8 cellular contexts compared by ENCODE assay signal in genomic region chr5:114449836-114450515, GRCh38.
DNase-seq lines count a peak whose midpoint lies in the region; ATAC-seq and TF ChIP-seq lines count a peak whose summit lies in the region.

No MANE protein-coding gene starts in this region.

- TF ChIP-seq CTCF in CD4-positive, alpha-beta T cell (IDR thresholded peaks at IDR 0.05): peak; percentile 32
- TF ChIP-seq CTCF in nephron progenitor cell (IDR thresholded peaks at IDR 0.05) (peak; percentile 76), tibial nerve (IDR thresholded peaks at IDR 0.05) (peak; percentile 57 to 81 (median 69))

- H3K27me3 Mint-ChIP-seq in CD4-positive, alpha-beta T cell: peaks cover 6% of the 10 kb centered on the region
- H3K27me3 Mint-ChIP-seq in activated CD4-positive, alpha-beta memory T cell treated with anti-CD3 and anti-CD28 coated beads for 36 hours: peaks cover 4% of the 10 kb centered on the region
- H3K27me3 Mint-ChIP-seq in nephron progenitor cell (ENCODE audit: low read depth, poor library complexity): peaks cover 26% of the 10 kb centered on the region

- H3K4me1 Mint-ChIP-seq in CD4-positive, alpha-beta T cell (ENCODE audit: low read depth): no peaks in the 10 kb centered on the region
- H3K4me1 Mint-ChIP-seq in activated CD4-positive, alpha-beta memory T cell treated with anti-CD3 and anti-CD28 coated beads for 36 hours (ENCODE audit: low read depth): peaks cover 4% of the 10 kb centered on the region
- H3K4me1 Mint-ChIP-seq in nephron progenitor cell: peaks cover 32% of the 10 kb centered on the region

- peak in 3 of 10 experiments; percentile 6 to 9 (median 6) for DNase-seq in CD4-positive, alpha-beta T cell
- DNase-seq in NCI-H2227 (lab: John Stamatoyannopoulos, UW; ENCODE audit: unreplicated experiment) (peak; percentile 28), fibroblast of gingiva (ENCODE audit: low read depth) (peak; percentile 14), nephron progenitor cell (peak; percentile 76), tibial nerve (ENCODE audit: low spot score in 2 of 2) (peak; percentile 40 to 64)
- DNase-seq in activated CD4-positive, alpha-beta memory T cell treated with anti-CD3 and anti-CD28 coated beads for 36 hours: peak; percentile 60

- no peak overlapping the region for H3K27ac ChIP-seq in CD4-positive, alpha-beta T cell (ENCODE audit: low read depth, low read length)
- H3K27ac ChIP-seq in tibial nerve: no peak overlapping the region

- H3K4me3 Mint-ChIP-seq in CD4-positive, alpha-beta T cell: no peak overlapping the region
- H3K4me3 Mint-ChIP-seq in activated CD4-positive, alpha-beta memory T cell treated with anti-CD3 and anti-CD28 coated beads for 36 hours: no peak overlapping the region
- peak overlapping the region; percentile 63 for H3K4me3 Mint-ChIP-seq in nephron progenitor cell

- no peaks in the 10 kb centered on the region for H3K36me3 ChIP-seq in tibial nerve

- no peak overlapping the region for H3K27ac Mint-ChIP-seq in CD4-positive, alpha-beta T cell
- H3K27ac Mint-ChIP-seq in activated CD4-positive, alpha-beta memory T cell treated with anti-CD3 and anti-CD28 coated beads for 36 hours: no peak overlapping the region
- no peak overlapping the region for H3K27ac Mint-ChIP-seq in nephron progenitor cell

- intact Hi-C loops in CD4-positive, alpha-beta T cell (cut with DNase I, micrococcal nuclease): loop anchor here in 1 of 2 experiments (5.0 kb wide), 1 partner anchor 838 kb away; no protein-coding TSS in a partner anchor
- intact Hi-C loops in activated CD4-positive, alpha-beta memory T cell treated with anti-CD3 and anti-CD28 coated beads for 36 hours (cut with micrococcal nuclease): loop anchor here (1.0 kb wide), 1 partner anchor 771 kb away; no protein-coding TSS in a partner anchor

- TF ChIP-seq POLR2A in tibial nerve (IDR thresholded peaks at IDR 0.05): no peak

- no peak for TF ChIP-seq EP300 in tibial nerve (IDR thresholded peaks at IDR 0.05)

- ATAC-seq in CD4-positive, alpha-beta T cell (ENCODE audit: poor library complexity): peak; percentile 49
- ATAC-seq in GM18868 (IDR thresholded peaks at IDR 0.05; ENCODE audit: unreplicated experiment) (peak; percentile 96), HG03025 (IDR thresholded peaks at IDR 0.05; ENCODE audit: low FRiP score, unreplicated experiment) (peak; percentile 95)

- H3K9me3 ChIP-seq in CD4-positive, alpha-beta T cell (ENCODE audit: control insufficient read depth, low read length): no peaks in the 10 kb centered on the region
- no peaks in the 10 kb centered on the region for H3K9me3 ChIP-seq in tibial nerve

- H3K27me3 ChIP-seq in CD4-positive, alpha-beta T cell (ENCODE audit: control insufficient read depth, insufficient read depth, low read length): no peaks in the 10 kb centered on the region
- no peaks in the 10 kb centered on the region for H3K27me3 ChIP-seq in tibial nerve

- CTCF ChIA-PET in CD4-positive, alpha-beta T cell (lab: Charles Lee): interaction anchor here (0.7 kb wide), 2 partner anchors 8 to 838 kb away, joined by 3 read pairs; no protein-coding TSS in a partner anchor
- CTCF ChIA-PET in activated CD4-positive, alpha-beta memory T cell treated with anti-CD3 and anti-CD28 coated beads for 36 hours (lab: Charles Lee): interaction anchor here (0.5 to 3.8 kb wide), 9 partner anchors 10 to 1628 kb away, joined by 3 to 32 read pairs (median 5); no protein-coding TSS in a partner anchor

- POLR2A ChIA-PET in CD4-positive, alpha-beta T cell (lab: Charles Lee): no interaction called here
- POLR2A ChIA-PET in activated CD4-positive, alpha-beta memory T cell treated with anti-CD3 and anti-CD28 coated beads for 36 hours (lab: Charles Lee): no interaction called here

- no peaks in the 10 kb centered on the region for H3K36me3 Mint-ChIP-seq in CD4-positive, alpha-beta T cell (ENCODE audit: low read depth)
- H3K36me3 Mint-ChIP-seq in activated CD4-positive, alpha-beta memory T cell treated with anti-CD3 and anti-CD28 coated beads for 36 hours: no peaks in the 10 kb centered on the region
- H3K36me3 Mint-ChIP-seq in nephron progenitor cell (ENCODE audit: low read depth): no peaks in the 10 kb centered on the region

- WGBS in tibial nerve, 2 donors: 3 to 6% methylated on average over 16 of the region's 16 CpGs

- H3K4me3 ChIP-seq in tibial nerve: no peak overlapping the region

- peaks cover 0 to 14% (median 0%) of the 10 kb centered on the region in 4 donors for H3K4me1 ChIP-seq in tibial nerve

- no peaks in the 10 kb centered on the region for H3K9me3 Mint-ChIP-seq in CD4-positive, alpha-beta T cell
- H3K9me3 Mint-ChIP-seq in activated CD4-positive, alpha-beta memory T cell treated with anti-CD3 and anti-CD28 coated beads for 36 hours: no peaks in the 10 kb centered on the region
- no peaks in the 10 kb centered on the region for H3K9me3 Mint-ChIP-seq in nephron progenitor cell
